ENCODE assay signal across 1 cellular context in the genomic region with DNA sequence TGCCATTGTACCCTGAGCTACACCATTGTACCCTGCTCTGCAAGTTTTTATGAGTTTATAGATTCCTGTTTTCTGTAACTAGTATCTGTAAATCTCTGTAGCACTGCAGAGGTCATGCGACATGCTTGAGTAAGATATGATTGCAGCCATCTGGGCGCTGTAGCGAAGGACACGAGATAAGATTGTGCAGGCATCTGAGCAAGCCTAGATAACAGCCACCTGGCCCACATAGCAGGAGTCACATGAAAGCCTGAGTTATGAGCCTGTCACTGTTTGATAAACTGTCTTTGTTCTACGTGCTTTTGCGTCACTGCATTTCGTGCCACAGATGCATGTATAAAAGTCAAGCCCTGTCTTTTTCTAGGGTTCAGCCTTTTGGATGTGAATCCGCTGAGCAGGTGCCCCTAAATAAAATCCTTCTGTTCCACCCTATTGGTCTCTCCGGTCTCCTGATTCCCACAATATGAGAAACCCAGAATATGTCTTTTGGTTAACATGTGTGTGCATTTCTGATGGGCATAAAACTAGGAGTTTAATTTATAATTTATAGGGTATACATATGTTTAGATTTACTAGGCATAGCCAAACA.
TF ChIP-seq lines count a peak whose summit lies in the region.

No MANE protein-coding gene starts in this region.

TF ChIP-seq in K562, 482 proteins besides CTCF, POLR2A, EP300 and RAD21 (continued from another document and continues in another):
- TF ChIP-seq, protein P1, sequence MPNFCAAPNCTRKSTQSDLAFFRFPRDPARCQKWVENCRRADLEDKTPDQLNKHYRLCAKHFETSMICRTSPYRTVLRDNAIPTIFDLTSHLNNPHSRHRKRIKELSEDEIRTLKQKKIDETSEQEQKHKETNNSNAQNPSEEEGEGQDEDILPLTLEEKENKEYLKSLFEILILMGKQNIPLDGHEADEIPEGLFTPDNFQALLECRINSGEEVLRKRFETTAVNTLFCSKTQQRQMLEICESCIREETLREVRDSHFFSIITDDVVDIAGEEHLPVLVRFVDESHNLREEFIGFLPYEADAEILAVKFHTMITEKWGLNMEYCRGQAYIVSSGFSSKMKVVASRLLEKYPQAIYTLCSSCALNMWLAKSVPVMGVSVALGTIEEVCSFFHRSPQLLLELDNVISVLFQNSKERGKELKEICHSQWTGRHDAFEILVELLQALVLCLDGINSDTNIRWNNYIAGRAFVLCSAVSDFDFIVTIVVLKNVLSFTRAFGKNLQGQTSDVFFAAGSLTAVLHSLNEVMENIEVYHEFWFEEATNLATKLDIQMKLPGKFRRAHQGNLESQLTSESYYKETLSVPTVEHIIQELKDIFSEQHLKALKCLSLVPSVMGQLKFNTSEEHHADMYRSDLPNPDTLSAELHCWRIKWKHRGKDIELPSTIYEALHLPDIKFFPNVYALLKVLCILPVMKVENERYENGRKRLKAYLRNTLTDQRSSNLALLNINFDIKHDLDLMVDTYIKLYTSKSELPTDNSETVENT (CRISPR knock-in tag; IDR thresholded peaks at IDR 0.05): no peak
- no peak for TF ChIP-seq WHSC1 (IDR thresholded peaks at IDR 0.05; ENCODE audit: low read length)
- no peak; the same call in 1 of the 2 replicates for TF ChIP-seq SMARCA4 (IDR thresholded peaks at IDR 0.05)
- TF ChIP-seq FOXA1 (IDR thresholded peaks at IDR 0.05; ENCODE audit: borderline replicate concordance): no peak
- TF ChIP-seq, protein P2, sequence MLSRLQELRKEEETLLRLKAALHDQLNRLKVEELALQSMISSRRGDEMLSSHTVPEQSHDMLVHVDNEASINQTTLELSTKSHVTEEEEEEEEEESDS (CRISPR knock-in tag; IDR thresholded peaks at IDR 0.05): no peak
- TF ChIP-seq, protein P3, sequence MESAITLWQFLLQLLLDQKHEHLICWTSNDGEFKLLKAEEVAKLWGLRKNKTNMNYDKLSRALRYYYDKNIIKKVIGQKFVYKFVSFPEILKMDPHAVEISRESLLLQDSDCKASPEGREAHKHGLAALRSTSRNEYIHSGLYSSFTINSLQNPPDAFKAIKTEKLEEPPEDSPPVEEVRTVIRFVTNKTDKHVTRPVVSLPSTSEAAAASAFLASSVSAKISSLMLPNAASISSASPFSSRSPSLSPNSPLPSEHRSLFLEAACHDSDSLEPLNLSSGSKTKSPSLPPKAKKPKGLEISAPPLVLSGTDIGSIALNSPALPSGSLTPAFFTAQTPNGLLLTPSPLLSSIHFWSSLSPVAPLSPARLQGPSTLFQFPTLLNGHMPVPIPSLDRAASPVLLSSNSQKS (CRISPR knock-in tag; IDR thresholded peaks at IDR 0.05): no peak
- TF ChIP-seq, protein P4, sequence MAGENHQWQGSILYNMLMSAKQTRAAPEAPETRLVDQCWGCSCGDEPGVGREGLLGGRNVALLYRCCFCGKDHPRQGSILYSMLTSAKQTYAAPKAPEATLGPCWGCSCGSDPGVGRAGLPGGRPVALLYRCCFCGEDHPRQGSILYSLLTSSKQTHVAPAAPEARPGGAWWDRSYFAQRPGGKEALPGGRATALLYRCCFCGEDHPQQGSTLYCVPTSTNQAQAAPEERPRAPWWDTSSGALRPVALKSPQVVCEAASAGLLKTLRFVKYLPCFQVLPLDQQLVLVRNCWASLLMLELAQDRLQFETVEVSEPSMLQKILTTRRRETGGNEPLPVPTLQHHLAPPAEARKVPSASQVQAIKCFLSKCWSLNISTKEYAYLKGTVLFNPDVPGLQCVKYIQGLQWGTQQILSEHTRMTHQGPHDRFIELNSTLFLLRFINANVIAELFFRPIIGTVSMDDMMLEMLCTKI (IDR thresholded peaks at IDR 0.05; ENCODE audit: partially characterized antibody): no peak
- TF ChIP-seq HSF4 (CRISPR knock-in tag; IDR thresholded peaks at IDR 0.05; ENCODE audit: borderline replicate concordance): no peak
- TF ChIP-seq, protein P5, sequence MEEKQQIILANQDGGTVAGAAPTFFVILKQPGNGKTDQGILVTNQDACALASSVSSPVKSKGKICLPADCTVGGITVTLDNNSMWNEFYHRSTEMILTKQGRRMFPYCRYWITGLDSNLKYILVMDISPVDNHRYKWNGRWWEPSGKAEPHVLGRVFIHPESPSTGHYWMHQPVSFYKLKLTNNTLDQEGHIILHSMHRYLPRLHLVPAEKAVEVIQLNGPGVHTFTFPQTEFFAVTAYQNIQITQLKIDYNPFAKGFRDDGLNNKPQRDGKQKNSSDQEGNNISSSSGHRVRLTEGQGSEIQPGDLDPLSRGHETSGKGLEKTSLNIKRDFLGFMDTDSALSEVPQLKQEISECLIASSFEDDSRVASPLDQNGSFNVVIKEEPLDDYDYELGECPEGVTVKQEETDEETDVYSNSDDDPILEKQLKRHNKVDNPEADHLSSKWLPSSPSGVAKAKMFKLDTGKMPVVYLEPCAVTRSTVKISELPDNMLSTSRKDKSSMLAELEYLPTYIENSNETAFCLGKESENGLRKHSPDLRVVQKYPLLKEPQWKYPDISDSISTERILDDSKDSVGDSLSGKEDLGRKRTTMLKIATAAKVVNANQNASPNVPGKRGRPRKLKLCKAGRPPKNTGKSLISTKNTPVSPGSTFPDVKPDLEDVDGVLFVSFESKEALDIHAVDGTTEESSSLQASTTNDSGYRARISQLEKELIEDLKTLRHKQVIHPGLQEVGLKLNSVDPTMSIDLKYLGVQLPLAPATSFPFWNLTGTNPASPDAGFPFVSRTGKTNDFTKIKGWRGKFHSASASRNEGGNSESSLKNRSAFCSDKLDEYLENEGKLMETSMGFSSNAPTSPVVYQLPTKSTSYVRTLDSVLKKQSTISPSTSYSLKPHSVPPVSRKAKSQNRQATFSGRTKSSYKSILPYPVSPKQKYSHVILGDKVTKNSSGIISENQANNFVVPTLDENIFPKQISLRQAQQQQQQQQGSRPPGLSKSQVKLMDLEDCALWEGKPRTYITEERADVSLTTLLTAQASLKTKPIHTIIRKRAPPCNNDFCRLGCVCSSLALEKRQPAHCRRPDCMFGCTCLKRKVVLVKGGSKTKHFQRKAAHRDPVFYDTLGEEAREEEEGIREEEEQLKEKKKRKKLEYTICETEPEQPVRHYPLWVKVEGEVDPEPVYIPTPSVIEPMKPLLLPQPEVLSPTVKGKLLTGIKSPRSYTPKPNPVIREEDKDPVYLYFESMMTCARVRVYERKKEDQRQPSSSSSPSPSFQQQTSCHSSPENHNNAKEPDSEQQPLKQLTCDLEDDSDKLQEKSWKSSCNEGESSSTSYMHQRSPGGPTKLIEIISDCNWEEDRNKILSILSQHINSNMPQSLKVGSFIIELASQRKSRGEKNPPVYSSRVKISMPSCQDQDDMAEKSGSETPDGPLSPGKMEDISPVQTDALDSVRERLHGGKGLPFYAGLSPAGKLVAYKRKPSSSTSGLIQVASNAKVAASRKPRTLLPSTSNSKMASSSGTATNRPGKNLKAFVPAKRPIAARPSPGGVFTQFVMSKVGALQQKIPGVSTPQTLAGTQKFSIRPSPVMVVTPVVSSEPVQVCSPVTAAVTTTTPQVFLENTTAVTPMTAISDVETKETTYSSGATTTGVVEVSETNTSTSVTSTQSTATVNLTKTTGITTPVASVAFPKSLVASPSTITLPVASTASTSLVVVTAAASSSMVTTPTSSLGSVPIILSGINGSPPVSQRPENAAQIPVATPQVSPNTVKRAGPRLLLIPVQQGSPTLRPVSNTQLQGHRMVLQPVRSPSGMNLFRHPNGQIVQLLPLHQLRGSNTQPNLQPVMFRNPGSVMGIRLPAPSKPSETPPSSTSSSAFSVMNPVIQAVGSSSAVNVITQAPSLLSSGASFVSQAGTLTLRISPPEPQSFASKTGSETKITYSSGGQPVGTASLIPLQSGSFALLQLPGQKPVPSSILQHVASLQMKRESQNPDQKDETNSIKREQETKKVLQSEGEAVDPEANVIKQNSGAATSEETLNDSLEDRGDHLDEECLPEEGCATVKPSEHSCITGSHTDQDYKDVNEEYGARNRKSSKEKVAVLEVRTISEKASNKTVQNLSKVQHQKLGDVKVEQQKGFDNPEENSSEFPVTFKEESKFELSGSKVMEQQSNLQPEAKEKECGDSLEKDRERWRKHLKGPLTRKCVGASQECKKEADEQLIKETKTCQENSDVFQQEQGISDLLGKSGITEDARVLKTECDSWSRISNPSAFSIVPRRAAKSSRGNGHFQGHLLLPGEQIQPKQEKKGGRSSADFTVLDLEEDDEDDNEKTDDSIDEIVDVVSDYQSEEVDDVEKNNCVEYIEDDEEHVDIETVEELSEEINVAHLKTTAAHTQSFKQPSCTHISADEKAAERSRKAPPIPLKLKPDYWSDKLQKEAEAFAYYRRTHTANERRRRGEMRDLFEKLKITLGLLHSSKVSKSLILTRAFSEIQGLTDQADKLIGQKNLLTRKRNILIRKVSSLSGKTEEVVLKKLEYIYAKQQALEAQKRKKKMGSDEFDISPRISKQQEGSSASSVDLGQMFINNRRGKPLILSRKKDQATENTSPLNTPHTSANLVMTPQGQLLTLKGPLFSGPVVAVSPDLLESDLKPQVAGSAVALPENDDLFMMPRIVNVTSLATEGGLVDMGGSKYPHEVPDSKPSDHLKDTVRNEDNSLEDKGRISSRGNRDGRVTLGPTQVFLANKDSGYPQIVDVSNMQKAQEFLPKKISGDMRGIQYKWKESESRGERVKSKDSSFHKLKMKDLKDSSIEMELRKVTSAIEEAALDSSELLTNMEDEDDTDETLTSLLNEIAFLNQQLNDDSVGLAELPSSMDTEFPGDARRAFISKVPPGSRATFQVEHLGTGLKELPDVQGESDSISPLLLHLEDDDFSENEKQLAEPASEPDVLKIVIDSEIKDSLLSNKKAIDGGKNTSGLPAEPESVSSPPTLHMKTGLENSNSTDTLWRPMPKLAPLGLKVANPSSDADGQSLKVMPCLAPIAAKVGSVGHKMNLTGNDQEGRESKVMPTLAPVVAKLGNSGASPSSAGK (IDR thresholded peaks at IDR 0.05): no peak
- TF ChIP-seq NR2F6 (CRISPR knock-in tag; IDR thresholded peaks at IDR 0.05): no peak
- TF ChIP-seq, protein P6, sequence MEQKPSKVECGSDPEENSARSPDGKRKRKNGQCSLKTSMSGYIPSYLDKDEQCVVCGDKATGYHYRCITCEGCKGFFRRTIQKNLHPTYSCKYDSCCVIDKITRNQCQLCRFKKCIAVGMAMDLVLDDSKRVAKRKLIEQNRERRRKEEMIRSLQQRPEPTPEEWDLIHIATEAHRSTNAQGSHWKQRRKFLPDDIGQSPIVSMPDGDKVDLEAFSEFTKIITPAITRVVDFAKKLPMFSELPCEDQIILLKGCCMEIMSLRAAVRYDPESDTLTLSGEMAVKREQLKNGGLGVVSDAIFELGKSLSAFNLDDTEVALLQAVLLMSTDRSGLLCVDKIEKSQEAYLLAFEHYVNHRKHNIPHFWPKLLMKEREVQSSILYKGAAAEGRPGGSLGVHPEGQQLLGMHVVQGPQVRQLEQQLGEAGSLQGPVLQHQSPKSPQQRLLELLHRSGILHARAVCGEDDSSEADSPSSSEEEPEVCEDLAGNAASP (IDR thresholded peaks at IDR 0.05): no peak
- no peak for TF ChIP-seq HDAC3 (IDR thresholded peaks at IDR 0.05; ENCODE audit: borderline replicate concordance, partially characterized antibody)
- no peak for TF ChIP-seq NFRKB (IDR thresholded peaks at IDR 0.05; ENCODE audit: low read depth)
- TF ChIP-seq, protein P7, sequence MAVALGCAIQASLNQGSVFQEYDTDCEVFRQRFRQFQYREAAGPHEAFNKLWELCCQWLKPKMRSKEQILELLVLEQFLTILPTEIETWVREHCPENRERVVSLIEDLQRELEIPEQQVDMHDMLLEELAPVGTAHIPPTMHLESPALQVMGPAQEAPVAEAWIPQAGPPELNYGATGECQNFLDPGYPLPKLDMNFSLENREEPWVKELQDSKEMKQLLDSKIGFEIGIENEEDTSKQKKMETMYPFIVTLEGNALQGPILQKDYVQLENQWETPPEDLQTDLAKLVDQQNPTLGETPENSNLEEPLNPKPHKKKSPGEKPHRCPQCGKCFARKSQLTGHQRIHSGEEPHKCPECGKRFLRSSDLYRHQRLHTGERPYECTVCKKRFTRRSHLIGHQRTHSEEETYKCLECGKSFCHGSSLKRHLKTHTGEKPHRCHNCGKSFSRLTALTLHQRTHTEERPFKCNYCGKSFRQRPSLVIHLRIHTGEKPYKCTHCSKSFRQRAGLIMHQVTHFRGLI (CRISPR knock-in tag; IDR thresholded peaks at IDR 0.05): no peak; the same call in 1 of the 2 replicates
- no peak for TF ChIP-seq KLF13 (tag; IDR thresholded peaks at IDR 0.05; ENCODE audit: borderline replicate concordance, low read depth)
- TF ChIP-seq ZNF444 (CRISPR knock-in tag; IDR thresholded peaks at IDR 0.05): no peak
- no peak for TF ChIP-seq RHOXF2B (CRISPR knock-in tag; conservative IDR thresholded peaks at IDR 0.05)
- no peak for TF ChIP-seq ETV5 (CRISPR knock-in tag; IDR thresholded peaks at IDR 0.05; ENCODE audit: low read depth)
- TF ChIP-seq, protein P8, sequence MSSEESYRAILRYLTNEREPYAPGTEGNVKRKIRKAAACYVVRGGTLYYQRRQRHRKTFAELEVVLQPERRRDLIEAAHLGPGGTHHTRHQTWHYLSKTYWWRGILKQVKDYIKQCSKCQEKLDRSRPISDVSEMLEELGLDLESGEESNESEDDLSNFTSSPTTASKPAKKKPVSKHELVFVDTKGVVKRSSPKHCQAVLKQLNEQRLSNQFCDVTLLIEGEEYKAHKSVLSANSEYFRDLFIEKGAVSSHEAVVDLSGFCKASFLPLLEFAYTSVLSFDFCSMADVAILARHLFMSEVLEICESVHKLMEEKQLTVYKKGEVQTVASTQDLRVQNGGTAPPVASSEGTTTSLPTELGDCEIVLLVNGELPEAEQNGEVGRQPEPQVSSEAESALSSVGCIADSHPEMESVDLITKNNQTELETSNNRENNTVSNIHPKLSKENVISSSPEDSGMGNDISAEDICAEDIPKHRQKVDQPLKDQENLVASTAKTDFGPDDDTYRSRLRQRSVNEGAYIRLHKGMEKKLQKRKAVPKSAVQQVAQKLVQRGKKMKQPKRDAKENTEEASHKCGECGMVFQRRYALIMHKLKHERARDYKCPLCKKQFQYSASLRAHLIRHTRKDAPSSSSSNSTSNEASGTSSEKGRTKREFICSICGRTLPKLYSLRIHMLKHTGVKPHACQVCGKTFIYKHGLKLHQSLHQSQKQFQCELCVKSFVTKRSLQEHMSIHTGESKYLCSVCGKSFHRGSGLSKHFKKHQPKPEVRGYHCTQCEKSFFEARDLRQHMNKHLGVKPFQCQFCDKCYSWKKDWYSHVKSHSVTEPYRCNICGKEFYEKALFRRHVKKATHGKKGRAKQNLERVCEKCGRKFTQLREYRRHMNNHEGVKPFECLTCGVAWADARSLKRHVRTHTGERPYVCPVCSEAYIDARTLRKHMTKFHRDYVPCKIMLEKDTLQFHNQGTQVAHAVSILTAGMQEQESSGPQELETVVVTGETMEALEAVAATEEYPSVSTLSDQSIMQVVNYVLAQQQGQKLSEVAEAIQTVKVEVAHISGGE (CRISPR knock-in tag; IDR thresholded peaks at IDR 0.05): peak in 1 of 3 experiments; percentile 61; a peak in 1 of 6 replicates
- TF ChIP-seq, protein P9, sequence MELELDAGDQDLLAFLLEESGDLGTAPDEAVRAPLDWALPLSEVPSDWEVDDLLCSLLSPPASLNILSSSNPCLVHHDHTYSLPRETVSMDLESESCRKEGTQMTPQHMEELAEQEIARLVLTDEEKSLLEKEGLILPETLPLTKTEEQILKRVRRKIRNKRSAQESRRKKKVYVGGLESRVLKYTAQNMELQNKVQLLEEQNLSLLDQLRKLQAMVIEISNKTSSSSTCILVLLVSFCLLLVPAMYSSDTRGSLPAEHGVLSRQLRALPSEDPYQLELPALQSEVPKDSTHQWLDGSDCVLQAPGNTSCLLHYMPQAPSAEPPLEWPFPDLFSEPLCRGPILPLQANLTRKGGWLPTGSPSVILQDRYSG (tag; conservative IDR thresholded peaks at IDR 0.05; ENCODE audit: low read depth): no peak
- peak; percentile 95 for TF ChIP-seq TEAD4 (IDR thresholded peaks at IDR 0.05; ENCODE audit: low read length)
- TF ChIP-seq TEAD4 (CRISPR knock-in tag; IDR thresholded peaks at IDR 0.05; ENCODE audit: borderline replicate concordance): no peak
- TF ChIP-seq RFX1 (IDR thresholded peaks at IDR 0.05): no peak
- no peak for TF ChIP-seq NEUROD1 (IDR thresholded peaks at IDR 0.05; ENCODE audit: borderline replicate concordance, low read depth, low read length, partially characterized antibody)
- no peak for TF ChIP-seq CBX3 (IDR thresholded peaks at IDR 0.05; ENCODE audit: borderline replicate concordance in 1 of 2, low read length in 2 of 2)
- peak; percentile 60 for TF ChIP-seq CREM (IDR thresholded peaks at IDR 0.05; ENCODE audit: low read depth)
